Comparison of ENCODE assay signal across 16 cellular contexts in genomic region chr3:179074656-179075055, GRCh38. TPM values are rescaled to one million over a fixed set of nuclear protein-coding genes. Genes with fewer than 3 reads are reported as not detected.
DNase-seq lines count a peak whose midpoint lies in the region; ATAC-seq, FAIRE-seq and TF ChIP-seq lines count a peak whose summit lies in the region.
"Had no signal": no experiment of that assay in that cellular context is flagged by ENCODE, and none has a peak within 500 bp of the region (broad histone marks: within the 10 kb centered on the region; RNA-seq: fewer than 3 reads in every experiment).

No MANE protein-coding gene starts in this region.

- WGBS in K562 (ENCODE audit: insufficient coverage, low coverage, missing lambda C conversion rate), result 4% methylated on average over 3 of the region's 3 CpGs
- 75 to 86% methylated on average over 3 of the region's 3 CpGs for WGBS in gastroesophageal sphincter (ENCODE audit: low coverage in 1 of 2), 2 donors

- peaks cover 10 to 17% of the 10 kb centered on the region in 2 experiments; a peak in 4 of 5 replicates for H3K4me1 ChIP-seq in K562 (replicated peaks in 1 of 2; ENCODE audit: control insufficient read depth in 2 of 2, insufficient read depth in 2 of 2, low read length in 2 of 2)
- H3K4me1 ChIP-seq in gastroesophageal sphincter, result peaks cover 0 to 20% (median 4%) of the 10 kb centered on the region in 3 donors

- H3K27ac ChIP-seq in HL-60 (replicated peaks), result no peak overlapping the region
- no peak overlapping the region for H3K27ac ChIP-seq in K562 (ENCODE audit: extremely low read depth, low read depth, low read length)
- no peak overlapping the region for H3K27ac ChIP-seq in gastroesophageal sphincter
- H3K27ac ChIP-seq: C4-2B, esophagus muscularis mucosa, neural progenitor cell had no signal

- TF ChIP-seq POLR2A in K562 (conservative IDR thresholded peaks at IDR 0.05), result no peak
- no peak for TF ChIP-seq POLR2A in gastroesophageal sphincter (IDR thresholded peaks at IDR 0.05)

- intact Hi-C loops in K562 (cut with micrococcal nuclease), result loop anchor here (5.0 kb wide), 2 partner anchors 73 to 158 kb away; partner anchors contain the start of gene PIK3CA

- no peak for FAIRE-seq in K562 (lab: Jason Lieb, UNC)

- no peak for TF ChIP-seq CTCF in GM12865 (IDR thresholded peaks at IDR 0.05; ENCODE audit: insufficient read depth, low read depth, low read length, missing control alignments)
- no peak for TF ChIP-seq CTCF in HL-60 (IDR thresholded peaks at IDR 0.05; ENCODE audit: insufficient read depth, low read length)
- no peak for TF ChIP-seq CTCF in K562 (IDR thresholded peaks at IDR 0.05 in 2 of 3, conservative IDR thresholded peaks at IDR 0.05 in 1 of 3; ENCODE audit: insufficient read depth in 2 of 3, low read depth in 1 of 3, low read length in 3 of 3)
- no peak for TF ChIP-seq CTCF in gastroesophageal sphincter (IDR thresholded peaks at IDR 0.05)

- no peak overlapping the region for H3K9ac ChIP-seq in K562 (ENCODE audit: insufficient read depth in 1 of 2, low read depth in 2 of 2, low read length in 2 of 2)
- H3K9ac ChIP-seq: neural progenitor cell had no signal

- no peak overlapping the region for H3K4me2 ChIP-seq in K562 (ENCODE audit: insufficient read depth, low read length)
- H3K4me2 ChIP-seq: neural progenitor cell had no signal

- POLR2A ChIA-PET in K562 (lab: Yijun Ruan, JAX), result no interaction called here

- H3K79me2 ChIP-seq in K562 (ENCODE audit: control insufficient read depth, insufficient read depth, low read length), result peaks cover 17% of the 10 kb centered on the region; the same call in 2 of the 3 replicates

- no TSS peak for BruUV-seq in K562 (replicated peaks; lab: Mats Ljungman, UMichigan)

- H4K20me1 ChIP-seq in K562 (replicated peaks; ENCODE audit: control insufficient read depth, insufficient read depth, low read length), result no peaks in the 10 kb centered on the region

- CTCF ChIA-PET in K562 (lab: Yijun Ruan, JAX; ENCODE audit: low intra/inter-chr PET ratio), result no interaction called here

- H3K4me3 ChIP-seq in GM12865 (ENCODE audit: low read depth, low read length), result no peak overlapping the region
- no peak overlapping the region for H3K4me3 ChIP-seq in HL-60 (replicated peaks; ENCODE audit: insufficient read depth, low read length)
- H3K4me3 ChIP-seq in K562, result no peak overlapping the region
- no peak overlapping the region for H3K4me3 ChIP-seq in gastroesophageal sphincter
- H3K4me3 ChIP-seq: esophagus muscularis mucosa, neural progenitor cell had no signal

- H3K9me3 ChIP-seq in K562 (replicated peaks; ENCODE audit: control insufficient read depth, insufficient read depth, low read depth, low read length), result no peaks in the 10 kb centered on the region
- no peaks in the 10 kb centered on the region for H3K9me3 ChIP-seq in gastroesophageal sphincter
- H3K9me3 ChIP-seq: esophagus muscularis mucosa had no signal

- TF ChIP-seq EP300 in K562 (IDR thresholded peaks at IDR 0.05; ENCODE audit: low read length) (no peak), gastroesophageal sphincter (IDR thresholded peaks at IDR 0.05) (no peak)

- DNase-seq in GM12865 (ENCODE audit: low read depth), result peak; percentile 49
- DNase-seq in HL-60 (ENCODE audit: low read depth in 1 of 2, low spot score in 1 of 2), result peak; percentile 33 to 61
- DNase-seq in K562 (ENCODE audit: extremely low read depth in 1 of 4, low spot score in 3 of 4), result peak in 3 of 4 experiments; percentile 16 to 30 (median 28)
- DNase-seq in iPS-NIHi11 (ENCODE audit: low spot score), result no peak
- no peak for DNase-seq in medulla oblongata (ENCODE audit: extremely low spot score)
- no peak for DNase-seq in NCI-H1092 (lab: John Stamatoyannopoulos, UW)
- DNase-seq: activated T-cell treated with anti-CD3 and anti-CD28 coated beads, Interleukin-2, amount 50 U/mL, for 4 hours; amniotic stem cell; GDM1; hypothalamus; SW 1271 had no signal

- H3K9me1 ChIP-seq in K562 (ENCODE audit: control insufficient read depth, insufficient read depth, low read length), result no peaks in the 10 kb centered on the region

- no peaks in the 10 kb centered on the region for H3K36me3 ChIP-seq in K562 (ENCODE audit: control insufficient read depth, insufficient read depth, low read length)
- H3K36me3 ChIP-seq in gastroesophageal sphincter, result no peaks in the 10 kb centered on the region
- H3K36me3 ChIP-seq: esophagus muscularis mucosa, neural progenitor cell had no signal

- ATAC-seq in GM21529 (IDR thresholded peaks at IDR 0.05; ENCODE audit: unreplicated experiment) (peak; percentile 27), K562 (no peak), gastroesophageal sphincter (no peak)
- ATAC-seq: activated T-cell treated with anti-CD3 and anti-CD28 coated beads, Interleukin-2, amount 50 U/mL, for 4 hours had no signal

- TF ChIP-seq RAD21 in K562 (CRISPR knock-in tag; conservative IDR thresholded peaks at IDR 0.05 in 1 of 2, IDR thresholded peaks at IDR 0.05 in 1 of 2), result no peak

- in situ Hi-C loops in K562 (cut with MboI), result no loop called here

- H3K27me3 ChIP-seq in HL-60 (ENCODE audit: insufficient read depth, poor library complexity, severe bottlenecking) (no peaks in the 10 kb centered on the region), K562 (ENCODE audit: control insufficient read depth in 2 of 2, insufficient read depth in 2 of 2, low read length in 2 of 2) (no peaks in the 10 kb centered on the region), gastroesophageal sphincter (no peaks in the 10 kb centered on the region)
- H3K27me3 ChIP-seq: esophagus muscularis mucosa, neural progenitor cell had no signal

- peak overlapping the region; percentile 6; the same call in 1 of the 2 replicates for H2AFZ ChIP-seq in K562 (ENCODE audit: low read depth, low read length)
- H2AFZ ChIP-seq: neural progenitor cell had no signal

TF ChIP-seq in K562, 482 proteins besides CTCF, POLR2A, EP300 and RAD21 (continues in another document):
- TF ChIP-seq CUX1 (CRISPR knock-in tag; IDR thresholded peaks at IDR 0.05), result no peak

RNA-seq across cellular contexts. Expression of gene ZMAT3, which starts 3.0 kb away (rescaled TPM):
- 4.6 and 8.5 TPM in 2 replicates for total RNA-seq in K562 (2011; cell fraction: chromatin; rRNA removed; ENCODE audit: low replicate concordance)
- total RNA-seq in K562 (2011; cell fraction: nucleolus; rRNA removed), result 5.2 and 5.5 TPM in 2 replicates
- 4.4 and 8.9 TPM in 2 replicates for total RNA-seq in K562 (2011; cell fraction: nucleoplasm; rRNA removed)
- 1.3 and 1.6 TPM in 2 replicates for total RNA-seq in K562 (2014; rRNA removed)
- 4.1 and 4.3 TPM in 2 replicates for total RNA-seq in K562 (2014; rRNA removed; fragmentation: Illumina TruSeq; extraction: Trizol)
- total RNA-seq in K562 (2015; rRNA removed; fragmentation: Illumina TruSeq; extraction: Trizol), result 4.0 and 4.3 TPM in 2 replicates
- total RNA-seq in K562 (2021), result 5.1 and 6.5 TPM in 2 replicates
- polyA plus RNA-seq in K562 (2011; rRNA removed), result 4.5 and 4.8 TPM in 2 replicates
- polyA plus RNA-seq in K562 (2011; cell fraction: cytosol; rRNA removed), result 2.3 and 2.8 TPM in 2 replicates
- 1.8 and 3.4 TPM in 2 replicates for polyA plus RNA-seq in K562 (2011; cell fraction: nucleus; rRNA removed)
- polyA plus RNA-seq in K562 (2012), result 3.5 and 4.5 TPM in 2 replicates
- polyA plus RNA-seq in K562 (2014; fragmentation: Illumina TruSeq; extraction: Trizol), result 3.6 and 3.9 TPM in 2 replicates
- 1 to 10 TPM in 1 of 2 experiments, under 1 TPM in 1; 0.87 to 1.2 TPM for polyA plus RNA-seq in K562 (2014; fragmentation: Nextera tagmentation; extraction: Ambion mirVana)
- 1.8 and 2.6 TPM in 2 replicates for polyA plus RNA-seq in K562 (2014; rRNA removed)
- 11.3 and 12.6 TPM in 2 replicates for polyA minus RNA-seq in K562 (2011; rRNA and poly(A)+ RNA removed)
- polyA minus RNA-seq in K562 (2011; cell fraction: cytosol; rRNA and poly(A)+ RNA removed), result 7.2 and 9.5 TPM in 2 replicates
- 3.5 and 4.1 TPM in 2 replicates for polyA minus RNA-seq in K562 (2011; cell fraction: nucleus; rRNA and poly(A)+ RNA removed)
- total RNA-seq in gastroesophageal sphincter, result 10 to 100 TPM; 16.4 to 28.8 (median 19.2) TPM

Comparison
In these comparisons a context has a peak if more than half of its experiments do, and no peak if none do; other contexts are left out.
1. DNase-seq: peak in GM12865 (single experiment), HL-60 (2 of 2) and K562 (3 of 4); none in iPS-NIHi11 (single experiment), medulla oblongata (single experiment) and NCI-H1092 (single experiment).